In the genomic region with DNA sequence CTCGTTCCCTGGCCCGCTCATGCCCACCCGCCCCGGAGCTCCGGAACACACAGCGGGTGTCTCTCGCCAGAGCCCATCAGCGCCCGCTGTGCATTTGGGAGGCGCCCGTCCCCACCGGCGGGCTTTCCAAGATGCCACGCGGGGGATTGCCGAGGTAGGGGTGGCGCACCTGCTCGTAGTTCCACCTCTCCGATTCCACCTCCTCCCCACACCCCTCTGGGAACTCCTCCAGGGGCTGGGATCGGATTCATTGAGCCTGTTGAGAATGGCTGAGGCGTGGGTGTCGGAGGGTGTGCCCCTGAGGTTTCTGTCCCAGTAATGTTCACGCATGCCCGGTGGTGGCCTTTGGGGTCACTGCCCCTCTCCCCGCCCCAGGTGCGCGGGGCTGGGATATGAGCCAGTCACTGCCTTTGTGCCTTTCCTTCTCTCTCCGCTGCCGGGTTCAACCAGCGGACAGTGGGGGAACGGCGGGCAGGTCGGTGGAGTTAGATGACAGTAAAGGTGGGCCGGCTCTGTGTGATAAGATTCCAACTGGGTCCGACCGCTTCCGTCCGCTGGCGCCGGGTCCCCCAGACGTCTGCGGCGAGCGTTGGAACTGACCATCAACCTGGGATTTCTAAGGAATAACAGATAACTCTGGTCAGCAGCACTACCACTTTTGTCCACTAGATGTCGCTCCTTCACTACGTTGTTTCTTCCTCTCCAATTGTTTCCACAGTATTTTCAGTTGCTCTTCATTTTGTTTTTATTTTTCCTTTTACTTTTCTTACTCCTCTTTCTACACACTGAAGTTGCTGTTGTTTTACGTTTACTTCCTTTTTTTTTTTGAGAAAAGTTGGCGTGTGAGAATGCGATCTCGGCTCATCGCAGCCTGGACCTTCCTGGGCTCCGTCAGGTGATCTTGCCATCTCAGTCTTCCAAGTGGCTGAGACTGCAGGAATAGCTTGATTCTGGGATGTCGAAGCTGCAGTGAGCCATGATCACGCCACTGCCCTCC, we compare ENCODE assay signal across 1 cellular context.
TF ChIP-seq lines count a peak whose summit lies in the region.

No MANE protein-coding gene starts in this region.

TF ChIP-seq in HEK293, 187 proteins besides CTCF, POLR2A, EP300 and RAD21 (continued from another document):
- TF ChIP-seq, protein P1, sequence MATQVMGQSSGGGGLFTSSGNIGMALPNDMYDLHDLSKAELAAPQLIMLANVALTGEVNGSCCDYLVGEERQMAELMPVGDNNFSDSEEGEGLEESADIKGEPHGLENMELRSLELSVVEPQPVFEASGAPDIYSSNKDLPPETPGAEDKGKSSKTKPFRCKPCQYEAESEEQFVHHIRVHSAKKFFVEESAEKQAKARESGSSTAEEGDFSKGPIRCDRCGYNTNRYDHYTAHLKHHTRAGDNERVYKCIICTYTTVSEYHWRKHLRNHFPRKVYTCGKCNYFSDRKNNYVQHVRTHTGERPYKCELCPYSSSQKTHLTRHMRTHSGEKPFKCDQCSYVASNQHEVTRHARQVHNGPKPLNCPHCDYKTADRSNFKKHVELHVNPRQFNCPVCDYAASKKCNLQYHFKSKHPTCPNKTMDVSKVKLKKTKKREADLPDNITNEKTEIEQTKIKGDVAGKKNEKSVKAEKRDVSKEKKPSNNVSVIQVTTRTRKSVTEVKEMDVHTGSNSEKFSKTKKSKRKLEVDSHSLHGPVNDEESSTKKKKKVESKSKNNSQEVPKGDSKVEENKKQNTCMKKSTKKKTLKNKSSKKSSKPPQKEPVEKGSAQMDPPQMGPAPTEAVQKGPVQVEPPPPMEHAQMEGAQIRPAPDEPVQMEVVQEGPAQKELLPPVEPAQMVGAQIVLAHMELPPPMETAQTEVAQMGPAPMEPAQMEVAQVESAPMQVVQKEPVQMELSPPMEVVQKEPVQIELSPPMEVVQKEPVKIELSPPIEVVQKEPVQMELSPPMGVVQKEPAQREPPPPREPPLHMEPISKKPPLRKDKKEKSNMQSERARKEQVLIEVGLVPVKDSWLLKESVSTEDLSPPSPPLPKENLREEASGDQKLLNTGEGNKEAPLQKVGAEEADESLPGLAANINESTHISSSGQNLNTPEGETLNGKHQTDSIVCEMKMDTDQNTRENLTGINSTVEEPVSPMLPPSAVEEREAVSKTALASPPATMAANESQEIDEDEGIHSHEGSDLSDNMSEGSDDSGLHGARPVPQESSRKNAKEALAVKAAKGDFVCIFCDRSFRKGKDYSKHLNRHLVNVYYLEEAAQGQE (tag by site-specific recombination; IDR thresholded peaks at IDR 0.05), result 0 out of 2 replicates have a peak, but pooled peaks have one; percentile 24
- peak; percentile 100 for TF ChIP-seq ZNF654 (tag by site-specific recombination; IDR thresholded peaks at IDR 0.05; ENCODE audit: low read depth)
- peak; percentile 24; the same call in 1 of the 2 replicates for TF ChIP-seq ZNF324 (tag by site-specific recombination; IDR thresholded peaks at IDR 0.05)
- TF ChIP-seq SP2 (tag by site-specific recombination; IDR thresholded peaks at IDR 0.05), result peak; percentile 49
- TF ChIP-seq, protein P2, sequence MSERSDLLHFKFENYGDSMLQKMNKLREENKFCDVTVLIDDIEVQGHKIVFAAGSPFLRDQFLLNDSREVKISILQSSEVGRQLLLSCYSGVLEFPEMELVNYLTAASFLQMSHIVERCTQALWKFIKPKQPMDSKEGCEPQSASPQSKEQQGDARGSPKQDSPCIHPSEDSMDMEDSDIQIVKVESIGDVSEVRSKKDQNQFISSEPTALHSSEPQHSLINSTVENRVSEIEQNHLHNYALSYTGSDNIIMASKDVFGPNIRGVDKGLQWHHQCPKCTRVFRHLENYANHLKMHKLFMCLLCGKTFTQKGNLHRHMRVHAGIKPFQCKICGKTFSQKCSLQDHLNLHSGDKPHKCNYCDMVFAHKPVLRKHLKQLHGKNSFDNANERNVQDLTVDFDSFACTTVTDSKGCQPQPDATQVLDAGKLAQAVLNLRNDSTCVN (tag by site-specific recombination; optimal IDR thresholded peaks at IDR 0.05), result no peak
- no peak for TF ChIP-seq MYNN (tag by site-specific recombination; IDR thresholded peaks at IDR 0.05; ENCODE audit: borderline replicate concordance)
- 0 out of 2 replicates have a peak, but pooled peaks have one; percentile 62 for TF ChIP-seq ZNF2 (tag by site-specific recombination; IDR thresholded peaks at IDR 0.05)
- TF ChIP-seq ZBTB48 (tag by site-specific recombination; IDR thresholded peaks at IDR 0.05), result no peak
- no peak for TF ChIP-seq ZNF404 (tag by site-specific recombination; IDR thresholded peaks at IDR 0.05)
- peak; percentile 56 for TF ChIP-seq SP3 (tag by site-specific recombination; IDR thresholded peaks at IDR 0.05)
- TF ChIP-seq PRDM1 (tag by site-specific recombination; IDR thresholded peaks at IDR 0.05), result peak; percentile 76
- peak; percentile 23; the same call in 1 of the 2 replicates for TF ChIP-seq ZNF610 (tag by site-specific recombination; IDR thresholded peaks at IDR 0.05; ENCODE audit: borderline replicate concordance)
- TF ChIP-seq ZFP37 (tag by site-specific recombination; IDR thresholded peaks at IDR 0.05), result peak; percentile 65; the same call in 1 of the 2 replicates
- no peak for TF ChIP-seq ZNF791 (tag by site-specific recombination; IDR thresholded peaks at IDR 0.05)
- TF ChIP-seq ZNF140 (tag by site-specific recombination; IDR thresholded peaks at IDR 0.05), result no peak
- TF ChIP-seq ZBTB17 (tag by site-specific recombination; IDR thresholded peaks at IDR 0.05), result peak; percentile 87
- no peak for TF ChIP-seq ZFP3 (tag by site-specific recombination; IDR thresholded peaks at IDR 0.05; ENCODE audit: low read depth)
- TF ChIP-seq ZNF174 (tag by site-specific recombination; IDR thresholded peaks at IDR 0.05), result no peak
- no peak for TF ChIP-seq ZNF707 (tag by site-specific recombination; IDR thresholded peaks at IDR 0.05)
- TF ChIP-seq ZBTB1 (tag by site-specific recombination; IDR thresholded peaks at IDR 0.05), result no peak
- TF ChIP-seq SCRT1 (tag by site-specific recombination; IDR thresholded peaks at IDR 0.05; ENCODE audit: borderline replicate concordance), result peak; percentile 23; the same call in 1 of the 2 replicates
- peak; percentile 71 for TF ChIP-seq SCRT2 (tag by site-specific recombination; IDR thresholded peaks at IDR 0.05)
- TF ChIP-seq ZNF580 (tag by site-specific recombination; IDR thresholded peaks at IDR 0.05), result no peak
